Comparison of ENCODE assay signal across 8 cellular contexts in the genomic region with DNA sequence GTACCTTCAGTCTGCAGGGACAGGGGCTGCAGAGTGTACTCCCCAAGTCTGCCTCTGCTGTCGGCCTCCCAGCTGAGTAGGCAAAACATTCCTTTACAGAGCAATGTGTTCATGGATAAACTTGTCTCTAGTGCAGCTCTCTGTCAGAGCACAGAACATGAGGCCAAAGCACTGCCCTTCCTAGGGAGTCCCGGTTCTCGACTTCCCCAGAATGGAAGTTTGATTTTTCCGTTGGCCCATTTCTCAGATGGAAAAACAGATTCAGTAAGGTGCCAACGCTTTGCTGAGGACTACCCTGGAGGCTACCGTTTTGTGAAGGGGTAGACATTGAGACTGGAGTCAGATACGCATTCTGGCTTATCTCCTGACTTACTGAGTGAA. TPM values are rescaled to one million over a fixed set of nuclear protein-coding genes. Genes with fewer than 3 reads are reported as not detected.
DNase-seq lines count a peak whose midpoint lies in the region; ATAC-seq and FAIRE-seq lines count a peak whose summit lies in the region.

No MANE protein-coding gene starts in this region.

- H3K27me3 Mint-ChIP-seq in activated T-cell treated with anti-CD3 and anti-CD28 coated beads, Interleukin-2, amount 50 U/mL, for 4 hours (ENCODE audit: low read depth): no peaks in the 10 kb centered on the region
- H3K27me3 Mint-ChIP-seq in activated T-helper 17 cell treated with anti-CD3 and anti-CD28 coated beads, Interleukin-2, amount 50 U/mL, for 72 hours: no peaks in the 10 kb centered on the region
- no peaks in the 10 kb centered on the region for H3K27me3 Mint-ChIP-seq in stimulated activated naive CD8-positive, alpha-beta T cell treated with anti-CD3 and anti-CD28 coated beads, Interleukin-15, Interleukin-2, amounts not matched to agents 100 ng/mL and 50 ng/mL, for 24 hours

- peak overlapping the region; percentile 88 for H3K4me3 Mint-ChIP-seq in activated T-cell treated with anti-CD3 and anti-CD28 coated beads, Interleukin-2, amount 50 U/mL, for 4 hours
- H3K4me3 Mint-ChIP-seq in activated T-helper 17 cell treated with anti-CD3 and anti-CD28 coated beads, Interleukin-2, amount 50 U/mL, for 72 hours: peak overlapping the region; percentile 90
- peak overlapping the region; percentile 90 for H3K4me3 Mint-ChIP-seq in stimulated activated naive CD8-positive, alpha-beta T cell treated with anti-CD3 and anti-CD28 coated beads, Interleukin-15, Interleukin-2, amounts not matched to agents 100 ng/mL and 50 ng/mL, for 24 hours

- no peaks in the 10 kb centered on the region for H3K9me3 Mint-ChIP-seq in activated T-cell treated with anti-CD3 and anti-CD28 coated beads, Interleukin-2, amount 50 U/mL, for 4 hours
- no peaks in the 10 kb centered on the region for H3K9me3 Mint-ChIP-seq in activated T-helper 17 cell treated with anti-CD3 and anti-CD28 coated beads, Interleukin-2, amount 50 U/mL, for 72 hours
- no peaks in the 10 kb centered on the region for H3K9me3 Mint-ChIP-seq in stimulated activated naive CD8-positive, alpha-beta T cell treated with anti-CD3 and anti-CD28 coated beads, Interleukin-15, Interleukin-2, amounts not matched to agents 100 ng/mL and 50 ng/mL, for 24 hours

- no peak for DNase-seq in activated T-cell treated with anti-CD3 and anti-CD28 coated beads, Interleukin-2, amount 50 U/mL, for 4 hours
- DNase-seq in activated T-cell treated with anti-CD3 and anti-CD28 coated beads for 4 hours (no peak), RCC 7860 (ENCODE audit: low spot score) (no peak), NOMO-1 treated with dmso at 0.1 percent for 144 hours (lab: John Stamatoyannopoulos, UW; ENCODE audit: unreplicated experiment) (no peak)

- H3K36me3 ChIP-seq in iPS-18a (ENCODE audit: control insufficient read depth, low read depth, low read length): no peaks in the 10 kb centered on the region

- peak overlapping the region; percentile 42 for H3K9ac ChIP-seq in iPS-18a (ENCODE audit: low read length)

- no peaks in the 10 kb centered on the region for H3K36me3 Mint-ChIP-seq in activated T-cell treated with anti-CD3 and anti-CD28 coated beads, Interleukin-2, amount 50 U/mL, for 4 hours (ENCODE audit: insufficient read depth)
- H3K36me3 Mint-ChIP-seq in activated T-helper 17 cell treated with anti-CD3 and anti-CD28 coated beads, Interleukin-2, amount 50 U/mL, for 72 hours (ENCODE audit: low read depth): no peaks in the 10 kb centered on the region
- H3K36me3 Mint-ChIP-seq in stimulated activated naive CD8-positive, alpha-beta T cell treated with anti-CD3 and anti-CD28 coated beads, Interleukin-15, Interleukin-2, amounts not matched to agents 100 ng/mL and 50 ng/mL, for 24 hours (ENCODE audit: low read depth): peaks cover 5% of the 10 kb centered on the region

- H3K4me1 ChIP-seq in iPS-18a (ENCODE audit: control insufficient read depth, low read depth, low read length): peaks cover 12% of the 10 kb centered on the region

- FAIRE-seq in RCC 7860 (lab: Jason Lieb, UNC): no peak

- no peaks in the 10 kb centered on the region for H3K9me3 ChIP-seq in iPS-18a (ENCODE audit: control insufficient read depth, low read depth, low read length)

- H3K27ac Mint-ChIP-seq in activated T-helper 17 cell treated with anti-CD3 and anti-CD28 coated beads, Interleukin-2, amount 50 U/mL, for 72 hours: peak overlapping the region; percentile 92
- peak overlapping the region; percentile 87 for H3K27ac Mint-ChIP-seq in stimulated activated naive CD8-positive, alpha-beta T cell treated with anti-CD3 and anti-CD28 coated beads, Interleukin-15, Interleukin-2, amounts not matched to agents 100 ng/mL and 50 ng/mL, for 24 hours

- H3K4me1 Mint-ChIP-seq in activated T-cell treated with anti-CD3 and anti-CD28 coated beads, Interleukin-2, amount 50 U/mL, for 4 hours (ENCODE audit: low read depth): peaks cover 51% of the 10 kb centered on the region
- peaks cover 28% of the 10 kb centered on the region for H3K4me1 Mint-ChIP-seq in activated T-helper 17 cell treated with anti-CD3 and anti-CD28 coated beads, Interleukin-2, amount 50 U/mL, for 72 hours
- peaks cover 53% of the 10 kb centered on the region for H3K4me1 Mint-ChIP-seq in stimulated activated naive CD8-positive, alpha-beta T cell treated with anti-CD3 and anti-CD28 coated beads, Interleukin-15, Interleukin-2, amounts not matched to agents 100 ng/mL and 50 ng/mL, for 24 hours (ENCODE audit: low read depth)

- peak; percentile 4 to 9 for ATAC-seq in activated T-cell treated with anti-CD3 and anti-CD28 coated beads, Interleukin-2, amount 50 U/mL, for 4 hours
- peak; percentile 37 for ATAC-seq in HG03103 (IDR thresholded peaks at IDR 0.05; ENCODE audit: low read depth, unreplicated experiment)
- ATAC-seq in activated T-helper 17 cell treated with anti-CD3 and anti-CD28 coated beads, Interleukin-2, amount 50 U/mL, for 72 hours (replicated peaks): peak; percentile 44

- peaks cover 9% of the 10 kb centered on the region for H3K27me3 ChIP-seq in iPS-18a (ENCODE audit: control insufficient read depth, insufficient read depth, low read length)

- no peak overlapping the region for H3K27ac ChIP-seq in iPS-18a (ENCODE audit: low read length)

- peak overlapping the region; percentile 79 for H3K4me3 ChIP-seq in iPS-18a (ENCODE audit: low read length)

RNA-seq across cellular contexts. Expression of gene TRIM32, which starts 0.4 kb away (rescaled TPM):
- total RNA-seq in activated T-cell treated with anti-CD3 and anti-CD28 coated beads, Interleukin-2, amount 50 U/mL, for 4 hours: 1 to 10 TPM; 7.4 to 9.5 (median 9.0) TPM
- 10 to 100 TPM; 14.8 to 15.7 TPM for total RNA-seq in activated T-helper 17 cell treated with anti-CD3 and anti-CD28 coated beads, Interleukin-2, amount 50 U/mL, for 72 hours
